ENCODE assay signal across 9 cellular contexts in the genomic region with DNA sequence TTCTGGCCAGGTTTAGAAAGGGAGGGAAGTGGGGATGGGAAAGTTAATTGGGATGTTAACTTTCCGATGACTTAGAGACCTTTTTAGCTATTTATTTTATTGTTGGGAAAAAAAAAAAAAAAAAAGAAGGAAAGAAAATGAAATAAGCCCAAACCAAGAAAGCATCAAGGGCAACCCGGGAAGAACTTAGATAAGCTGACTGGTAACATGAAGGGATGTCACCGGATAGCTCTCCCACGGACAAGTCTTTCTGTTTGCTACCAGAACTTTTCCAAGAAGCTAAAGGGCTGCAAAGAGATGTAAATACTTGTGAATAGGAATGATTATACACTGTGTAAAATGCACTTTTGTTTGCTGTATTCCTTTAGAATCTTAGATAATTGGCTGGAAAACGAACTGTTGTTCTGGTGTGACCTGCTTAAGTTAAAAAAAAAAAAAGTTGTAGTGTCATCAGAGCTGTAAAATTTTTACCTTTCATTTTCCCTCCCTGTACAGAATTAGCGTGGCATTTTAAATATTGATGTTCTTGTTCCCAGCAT. TPM values are rescaled to one million over a fixed set of nuclear protein-coding genes. Genes with fewer than 3 reads are reported as not detected.
DNase-seq lines count a peak whose midpoint lies in the region; FAIRE-seq and TF ChIP-seq lines count a peak whose summit lies in the region.
"Had no signal": no experiment of that assay in that cellular context is flagged by ENCODE, and none has a peak within 500 bp of the region (broad histone marks: within the 10 kb centered on the region; RNA-seq: fewer than 3 reads in every experiment).

No MANE protein-coding gene starts in this region.

- no peak overlapping the region for H2AFZ ChIP-seq in astrocyte (ENCODE audit: low read depth, low read length)

- H3K27ac Mint-ChIP-seq in astrocyte (ENCODE audit: unreplicated experiment): peak overlapping the region; percentile 68
- H3K27ac Mint-ChIP-seq in mesothelial cell of epicardium: no peak overlapping the region

- H3K79me2 ChIP-seq in astrocyte (ENCODE audit: insufficient read depth, low read length): no peaks in the 10 kb centered on the region

- peak overlapping the region; percentile 34 for H3K4me3 ChIP-seq in HFF-Myc (replicated peaks; ENCODE audit: low read depth, low read length)
- H3K4me3 ChIP-seq in astrocyte (ENCODE audit: insufficient read depth, low read depth, low read length): peak overlapping the region; percentile 56

- peaks cover 97% of the 10 kb centered on the region for H3K27me3 ChIP-seq in astrocyte (ENCODE audit: insufficient read depth, low read length)

- H3K27me3 Mint-ChIP-seq in astrocyte (ENCODE audit: low read depth, unreplicated experiment) (peaks cover 50% of the 10 kb centered on the region), mesothelial cell of epicardium (ENCODE audit: low read depth) (peaks cover 99% of the 10 kb centered on the region)

- H3K27ac ChIP-seq in 22Rv1 (peak overlapping the region; percentile 19; the same call in 1 of the 2 replicates), astrocyte (ENCODE audit: low read depth, low read length) (no peak overlapping the region)

- H3K4me3 Mint-ChIP-seq in astrocyte (ENCODE audit: unreplicated experiment) (peak overlapping the region; percentile 84), mesothelial cell of epicardium (peak overlapping the region; percentile 16)

- DNase-seq in HFF-Myc (ENCODE audit: extremely low read depth, low read depth) (no peak), astrocyte (ENCODE audit: low read depth) (no peak), mesothelial cell of epicardium (ENCODE audit: low spot score in 2 of 2, unreplicated experiment in 2 of 2) (no peak), GM03348 (ENCODE audit: low spot score) (no peak), G401 (ENCODE audit: low spot score) (no peak), NCI-H1694 treated with DMSO at 0.1 percent for 48 hours (lab: John Stamatoyannopoulos, UW) (no peak), NCI-H1694 (lab: John Stamatoyannopoulos, UW) (no peak)

- FAIRE-seq in astrocyte (lab: Jason Lieb, UNC): no peak

- no peaks in the 10 kb centered on the region for H4K20me1 ChIP-seq in astrocyte (ENCODE audit: insufficient read depth, low read length)

- H3K36me3 ChIP-seq in astrocyte (ENCODE audit: insufficient read depth, low read length): no peaks in the 10 kb centered on the region

- peaks cover 1% of the 10 kb centered on the region for H3K9me3 Mint-ChIP-seq in astrocyte (ENCODE audit: unreplicated experiment)
- no peaks in the 10 kb centered on the region for H3K9me3 Mint-ChIP-seq in mesothelial cell of epicardium

- H3K4me2 ChIP-seq in astrocyte (ENCODE audit: low read length): peak overlapping the region; percentile 82

- in situ Hi-C loops in G401 (cut with HindIII; ENCODE audit: low sequenced_read_pairs): no loop called here

- H3K9me3 ChIP-seq in astrocyte (ENCODE audit: insufficient read depth, low read depth, low read length): no peaks in the 10 kb centered on the region

- H3K36me3 Mint-ChIP-seq in astrocyte (ENCODE audit: low read depth, unreplicated experiment): no peaks in the 10 kb centered on the region
- H3K36me3 Mint-ChIP-seq in mesothelial cell of epicardium: no peaks in the 10 kb centered on the region

- H3K4me1 Mint-ChIP-seq in astrocyte (ENCODE audit: low read depth, unreplicated experiment) (peaks cover 18% of the 10 kb centered on the region), mesothelial cell of epicardium (peaks cover 24% of the 10 kb centered on the region)

- TF ChIP-seq CTCF in 22Rv1 (IDR thresholded peaks at IDR 0.05): no peak
- no peak for TF ChIP-seq CTCF in HFF-Myc (IDR thresholded peaks at IDR 0.05; ENCODE audit: low read depth, low read length, missing control alignments)
- TF ChIP-seq CTCF in astrocyte (IDR thresholded peaks at IDR 0.05; ENCODE audit: insufficient read depth, low read depth, low read length): no peak
- no peak for TF ChIP-seq CTCF in mesothelial cell of epicardium (IDR thresholded peaks at IDR 0.05; ENCODE audit: unreplicated experiment)

- H3K9ac ChIP-seq in astrocyte (ENCODE audit: low read length): no peak overlapping the region

- H3K4me1 ChIP-seq in astrocyte (ENCODE audit: insufficient read depth, low read length): peaks cover 23% of the 10 kb centered on the region

RNA-seq across cellular contexts. Expression of a gene that starts 2.8 kb away (rescaled TPM):
- total RNA-seq in astrocyte: 0.96 and 1.3 TPM in 2 replicates
- total RNA-seq in mesothelial cell of epicardium: not detected in 3 replicates
- total RNA-seq in G401 (2014; rRNA removed; shearing (Covaris generic)): not detected in 2 replicates
- total RNA-seq: renal cortical epithelial cell had no signal
